In the genomic region with DNA sequence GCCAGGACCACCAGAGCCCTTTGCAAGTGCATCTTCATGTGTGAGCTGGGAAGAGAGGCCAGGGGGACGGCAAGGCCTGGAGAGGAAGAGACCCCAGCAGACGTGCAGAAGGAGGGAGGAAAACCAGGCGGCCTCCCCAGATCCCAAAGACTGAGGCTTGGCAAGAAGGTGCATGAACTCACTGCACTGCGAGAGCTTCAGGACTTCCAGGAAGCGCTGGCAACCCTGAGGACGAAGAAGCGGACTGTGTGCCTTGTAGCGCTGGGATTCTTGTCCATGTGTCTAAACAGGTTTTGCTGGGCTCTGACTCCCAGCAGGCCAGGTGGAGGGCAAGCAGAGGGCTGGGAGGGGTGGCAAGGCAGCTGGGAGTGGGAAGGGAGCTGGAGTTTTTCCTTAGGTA, we compare ENCODE assay signal across 8 cellular contexts. TPM values are rescaled to one million over a fixed set of nuclear protein-coding genes. Genes with fewer than 3 reads are reported as not detected.
DNase-seq lines count a peak whose midpoint lies in the region; ATAC-seq and TF ChIP-seq lines count a peak whose summit lies in the region.

No MANE protein-coding gene starts in this region.

- no peak overlapping the region for H3K9ac ChIP-seq in Karpas-422 (ENCODE audit: low read length)

- peaks cover 52% of the 10 kb centered on the region for H3K4me1 ChIP-seq in Karpas-422 (ENCODE audit: low read length)

- peak overlapping the region; percentile 82 to 93 for H3K27ac Mint-ChIP-seq in natural killer cell

- peak overlapping the region; percentile 2 for H3K27ac ChIP-seq in AG04450 (ENCODE audit: low read depth, low read length)
- no peak overlapping the region for H3K27ac ChIP-seq in Karpas-422 (ENCODE audit: low read length)
- H3K27ac ChIP-seq in cingulate gyrus (ENCODE audit: low read depth, low read length): peak overlapping the region; percentile 84

- intact Hi-C loops in natural killer cell (cut with micrococcal nuclease): no loop called here

- DNase-seq in AG04450 (ENCODE audit: low read depth, low spot score) (no peak), Karpas-422 (no peak), natural killer cell (no peak), midbrain (lab: John Stamatoyannopoulos, UW) (no peak), superior temporal gyrus (ENCODE audit: extremely low spot score) (no peak), AG08396 (ENCODE audit: low spot score) (no peak), OCI-M2 (lab: John Stamatoyannopoulos, UW; ENCODE audit: unreplicated experiment) (no peak)

- H3K36me3 ChIP-seq in Karpas-422 (ENCODE audit: insufficient read depth, low read length): no peaks in the 10 kb centered on the region

- H3K9me3 Mint-ChIP-seq in natural killer cell: no peaks in the 10 kb centered on the region

- CTCF ChIA-PET in AG04450 (lab: Charles Lee): interaction anchor here (0.5 to 21.2 kb wide), 7 partner anchors 8 to 269 kb away, joined by 3 to 484 read pairs (median 10); no protein-coding TSS in a partner anchor

- peaks cover 3% of the 10 kb centered on the region; the same call in 1 of the 2 replicates for H4K20me1 ChIP-seq in Karpas-422 (ENCODE audit: insufficient read depth, low read depth, low read length)

- no peaks in the 10 kb centered on the region for H3K27me3 Mint-ChIP-seq in natural killer cell (ENCODE audit: low read depth in 2 of 2)

- ATAC-seq in natural killer cell: no peak

- H3K9me3 ChIP-seq in AG04450 (ENCODE audit: control insufficient read depth, insufficient read depth, low read length): no peaks in the 10 kb centered on the region
- H3K9me3 ChIP-seq in Karpas-422 (ENCODE audit: low read length): no peaks in the 10 kb centered on the region

- TF ChIP-seq CTCF in AG04450 (IDR thresholded peaks at IDR 0.05; ENCODE audit: low read depth, low read length) (no peak), natural killer cell (IDR thresholded peaks at IDR 0.05) (no peak)

- peaks cover 41 to 44% of the 10 kb centered on the region in 2 donors for H3K4me1 Mint-ChIP-seq in natural killer cell

- H3K9me2 ChIP-seq in Karpas-422 (replicated peaks; ENCODE audit: insufficient read depth, low read length): no peaks in the 10 kb centered on the region

- H3K27me3 ChIP-seq in AG04450 (ENCODE audit: control insufficient read depth, insufficient read depth, low read length) (peaks cover 3% of the 10 kb centered on the region), Karpas-422 (ENCODE audit: low read length) (0 out of 2 replicates have a peak, but pooled peaks cover 3% of the 10 kb centered on the region)

- peak overlapping the region; percentile 89 for H3K4me3 Mint-ChIP-seq in natural killer cell

- H3K4me3 ChIP-seq in AG04450 (ENCODE audit: low read depth, low read length): no peak overlapping the region
- no peak overlapping the region for H3K4me3 ChIP-seq in Karpas-422 (ENCODE audit: low read length)

- H3K4me2 ChIP-seq in Karpas-422 (ENCODE audit: low read depth, low read length, poor library complexity, severe bottlenecking): peak overlapping the region; percentile 100

- POLR2A ChIA-PET in AG04450 (lab: Yijun Ruan, JAX): interaction anchor here (0.9 kb wide), 1 partner anchor 270 kb away, joined by 3 read pairs; no protein-coding TSS in a partner anchor

- no peaks in the 10 kb centered on the region for H3K79me2 ChIP-seq in Karpas-422 (ENCODE audit: low read length)

- no peaks in the 10 kb centered on the region for H3K36me3 Mint-ChIP-seq in natural killer cell

- no peak overlapping the region for H2AFZ ChIP-seq in Karpas-422 (ENCODE audit: low read length)

RNA-seq across cellular contexts. Expression of a gene that starts 0.9 kb away (rescaled TPM):
- polyA plus RNA-seq in AG04450 (2011; rRNA removed): 3.3 and 3.6 TPM in 2 replicates
- polyA minus RNA-seq in AG04450 (2011; rRNA and poly(A)+ RNA removed): 4.9 and 5.7 TPM in 2 replicates
- 1.7 and 10.0 TPM in 2 replicates for total RNA-seq in Karpas-422 (2014; rRNA removed; shearing (Covaris generic); ENCODE audit: low replicate concordance)
- total RNA-seq in natural killer cell: 10 to 100 TPM; 10.6 to 12.8 (median 12.3) TPM

RNA-seq across cellular contexts. Expression of a gene that starts 4.7 kb away (rescaled TPM):
- 39.1 and 41.4 TPM in 2 replicates for polyA plus RNA-seq in AG04450 (2011; rRNA removed)
- polyA minus RNA-seq in AG04450 (2011; rRNA and poly(A)+ RNA removed): 28.4 and 33.0 TPM in 2 replicates
- 31.6 and 66.7 TPM in 2 replicates for total RNA-seq in Karpas-422 (2014; rRNA removed; shearing (Covaris generic); ENCODE audit: low replicate concordance)
- total RNA-seq in natural killer cell: 10 to 100 TPM; 19.0 to 20.8 (median 20.7) TPM
